18 cellular contexts compared by ENCODE assay signal in genomic region chr11:100774859-100775258, GRCh38.
DNase-seq lines count a peak whose midpoint lies in the region; ATAC-seq and TF ChIP-seq lines count a peak whose summit lies in the region.
"Had no signal": no experiment of that assay in that cellular context is flagged by ENCODE, and none has a peak within 500 bp of the region (broad histone marks: within the 10 kb centered on the region; RNA-seq: fewer than 3 reads in every experiment).

No MANE protein-coding gene starts in this region.

- H3K79me2 ChIP-seq in smooth muscle cell (ENCODE audit: low read depth) = peaks cover 18% of the 10 kb centered on the region

- H3K9me3 Mint-ChIP-seq in WTC11 = no peaks in the 10 kb centered on the region
- H3K9me3 Mint-ChIP-seq in activated naive CD4-positive, alpha-beta T cell treated with anti-CD3 and anti-CD28 coated beads, Interleukin-2, amount 50 U/mL, for 72 hours = no peaks in the 10 kb centered on the region

- peak overlapping the region; percentile 72 for H3K27ac Mint-ChIP-seq in WTC11
- no peak overlapping the region for H3K27ac Mint-ChIP-seq in activated naive CD4-positive, alpha-beta T cell treated with anti-CD3 and anti-CD28 coated beads, Interleukin-2, amount 50 U/mL, for 72 hours
- H3K27ac Mint-ChIP-seq: B cell had no signal

- H4K20me1 ChIP-seq in smooth muscle cell (ENCODE audit: low read depth) = no peaks in the 10 kb centered on the region

- peaks cover 19% of the 10 kb centered on the region for H3K4me1 Mint-ChIP-seq in WTC11

- H3K27me3 Mint-ChIP-seq in WTC11 (ENCODE audit: low read depth) = no peaks in the 10 kb centered on the region
- H3K27me3 Mint-ChIP-seq: B cell had no signal

- no peaks in the 10 kb centered on the region for H3K4me1 ChIP-seq in smooth muscle cell (ENCODE audit: low read depth)

- POLR2A ChIA-PET in WTC11 (lab: Charles Lee) = no interaction called here

- H3K9ac ChIP-seq in smooth muscle cell (ENCODE audit: low read depth) = no peak overlapping the region

- WGBS in smooth muscle cell (ENCODE audit: low lambda C conversion rate) = 84% methylated on average over 3 of the region's 3 CpGs

- H3K36me3 Mint-ChIP-seq in WTC11 = peaks cover 7% of the 10 kb centered on the region; the same call in 1 of the 2 replicates
- no peaks in the 10 kb centered on the region for H3K36me3 Mint-ChIP-seq in activated naive CD4-positive, alpha-beta T cell treated with anti-CD3 and anti-CD28 coated beads, Interleukin-2, amount 50 U/mL, for 72 hours

- DNase-seq in HT-29 (ENCODE audit: low spot score) = peak; percentile 68
- no peak for DNase-seq in WTC11 (ENCODE audit: low spot score)
- DNase-seq in left lobe of liver (ENCODE audit: low spot score) = no peak
- no peak for DNase-seq in smooth muscle cell (lab: John Stamatoyannopoulos, UW; ENCODE audit: unreplicated experiment)
- no peak for DNase-seq in NCI-H1436 (lab: John Stamatoyannopoulos, UW)
- no peak for DNase-seq in activated naive CD4-positive, alpha-beta T cell treated with anti-CD3 and anti-CD28 coated beads, Interleukin-2, amount 50 U/mL, for 72 hours (ENCODE audit: low spot score in 2 of 2)
- DNase-seq in A172 (ENCODE audit: low spot score) = no peak
- DNase-seq: activated CD4-positive, alpha-beta T cell treated with anti-CD3 and anti-CD28 coated beads, Interleukin-2, amount 50 U/mL, for 4 hours; activated naive CD4-positive, alpha-beta T cell; activated T-cell treated with anti-CD3 and anti-CD28 coated beads for 4 hours; aorta; hypothalamus; NCI-H1694; NCI-H345; stimulated activated CD4-positive, alpha-beta T cell treated with anti-CD3 and anti-CD28 coated beads, Interleukin-4, amount 100 ng/mL, for 24 hours had no signal

- H3K4me2 ChIP-seq in smooth muscle cell = no peak overlapping the region

- peak overlapping the region; percentile 82 for H3K27ac ChIP-seq in smooth muscle cell (ENCODE audit: low read depth)
- H3K27ac ChIP-seq: coronary artery had no signal

- no peak for ATAC-seq in WTC11
- peak; percentile 70 for ATAC-seq in left lobe of liver
- ATAC-seq in GM21576 (IDR thresholded peaks at IDR 0.05; ENCODE audit: unreplicated experiment) = no peak
- ATAC-seq in activated naive CD4-positive, alpha-beta T cell treated with anti-CD3 and anti-CD28 coated beads, Interleukin-2, amount 50 U/mL, for 72 hours = no peak

- TF ChIP-seq CTCF in WTC11 (IDR thresholded peaks at IDR 0.05) = no peak
- no peak for TF ChIP-seq CTCF in smooth muscle cell (IDR thresholded peaks at IDR 0.05; ENCODE audit: borderline replicate concordance, insufficient read depth, poor library complexity, severe bottlenecking)

- H3K4me3 ChIP-seq in smooth muscle cell = no peak overlapping the region
- H3K4me3 ChIP-seq: coronary artery had no signal

- peaks cover 5% of the 10 kb centered on the region for H3F3A ChIP-seq in smooth muscle cell (ENCODE audit: low read depth)

- no peaks in the 10 kb centered on the region for H3K27me3 ChIP-seq in smooth muscle cell (ENCODE audit: low read depth)

- no peak overlapping the region for H2AFZ ChIP-seq in smooth muscle cell (ENCODE audit: low read depth)

- peaks cover 11% of the 10 kb centered on the region for H3K36me3 ChIP-seq in smooth muscle cell (ENCODE audit: low read depth)

- H3K4me3 Mint-ChIP-seq in WTC11 = no peak overlapping the region
- H3K4me3 Mint-ChIP-seq: B cell had no signal

- no peaks in the 10 kb centered on the region for H3K9me3 ChIP-seq in smooth muscle cell (replicated peaks; ENCODE audit: low read depth)

- CTCF ChIA-PET in WTC11 (lab: Charles Lee) = interaction anchor here (0.9 to 1.0 kb wide), 2 partner anchors 15 to 22 kb away, joined by 3 to 4 read pairs; no protein-coding TSS in a partner anchor

TF ChIP-seq in WTC11, 78 proteins besides CTCF, POLR2A, EP300 and RAD21 (continues in another document):
- TF ChIP-seq ZNF263 (CRISPR knock-in tag; IDR thresholded peaks at IDR 0.05; ENCODE audit: low read depth) (no peak), NR1H2 (CRISPR knock-in tag; IDR thresholded peaks at IDR 0.05) (no peak), ZNF317 (CRISPR knock-in tag; IDR thresholded peaks at IDR 0.05; ENCODE audit: borderline replicate concordance, low read depth) (no peak), CBFB (CRISPR knock-in tag; IDR thresholded peaks at IDR 0.05; ENCODE audit: low read depth) (no peak), ZNF532 (CRISPR knock-in tag; IDR thresholded peaks at IDR 0.05; ENCODE audit: borderline replicate concordance) (no peak)
- TF ChIP-seq, protein P1, sequence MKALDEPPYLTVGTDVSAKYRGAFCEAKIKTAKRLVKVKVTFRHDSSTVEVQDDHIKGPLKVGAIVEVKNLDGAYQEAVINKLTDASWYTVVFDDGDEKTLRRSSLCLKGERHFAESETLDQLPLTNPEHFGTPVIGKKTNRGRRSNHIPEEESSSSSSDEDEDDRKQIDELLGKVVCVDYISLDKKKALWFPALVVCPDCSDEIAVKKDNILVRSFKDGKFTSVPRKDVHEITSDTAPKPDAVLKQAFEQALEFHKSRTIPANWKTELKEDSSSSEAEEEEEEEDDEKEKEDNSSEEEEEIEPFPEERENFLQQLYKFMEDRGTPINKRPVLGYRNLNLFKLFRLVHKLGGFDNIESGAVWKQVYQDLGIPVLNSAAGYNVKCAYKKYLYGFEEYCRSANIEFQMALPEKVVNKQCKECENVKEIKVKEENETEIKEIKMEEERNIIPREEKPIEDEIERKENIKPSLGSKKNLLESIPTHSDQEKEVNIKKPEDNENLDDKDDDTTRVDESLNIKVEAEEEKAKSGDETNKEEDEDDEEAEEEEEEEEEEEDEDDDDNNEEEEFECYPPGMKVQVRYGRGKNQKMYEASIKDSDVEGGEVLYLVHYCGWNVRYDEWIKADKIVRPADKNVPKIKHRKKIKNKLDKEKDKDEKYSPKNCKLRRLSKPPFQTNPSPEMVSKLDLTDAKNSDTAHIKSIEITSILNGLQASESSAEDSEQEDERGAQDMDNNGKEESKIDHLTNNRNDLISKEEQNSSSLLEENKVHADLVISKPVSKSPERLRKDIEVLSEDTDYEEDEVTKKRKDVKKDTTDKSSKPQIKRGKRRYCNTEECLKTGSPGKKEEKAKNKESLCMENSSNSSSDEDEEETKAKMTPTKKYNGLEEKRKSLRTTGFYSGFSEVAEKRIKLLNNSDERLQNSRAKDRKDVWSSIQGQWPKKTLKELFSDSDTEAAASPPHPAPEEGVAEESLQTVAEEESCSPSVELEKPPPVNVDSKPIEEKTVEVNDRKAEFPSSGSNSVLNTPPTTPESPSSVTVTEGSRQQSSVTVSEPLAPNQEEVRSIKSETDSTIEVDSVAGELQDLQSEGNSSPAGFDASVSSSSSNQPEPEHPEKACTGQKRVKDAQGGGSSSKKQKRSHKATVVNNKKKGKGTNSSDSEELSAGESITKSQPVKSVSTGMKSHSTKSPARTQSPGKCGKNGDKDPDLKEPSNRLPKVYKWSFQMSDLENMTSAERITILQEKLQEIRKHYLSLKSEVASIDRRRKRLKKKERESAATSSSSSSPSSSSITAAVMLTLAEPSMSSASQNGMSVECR (CRISPR knock-in tag; IDR thresholded peaks at IDR 0.05; ENCODE audit: borderline replicate concordance) = no peak
